ENCODE assay signal across 12 cellular contexts in genomic region chr10:117365612-117366011, GRCh38. TPM values are rescaled to one million over a fixed set of nuclear protein-coding genes. Genes with fewer than 3 reads are reported as not detected.
DNase-seq lines count a peak whose midpoint lies in the region; ATAC-seq, FAIRE-seq and TF ChIP-seq lines count a peak whose summit lies in the region.
"Had no signal": no experiment of that assay in that cellular context is flagged by ENCODE, and none has a peak within 500 bp of the region (broad histone marks: within the 10 kb centered on the region; RNA-seq: fewer than 3 reads in every experiment).

No MANE protein-coding gene starts in this region.

- no peak overlapping the region for H2AFZ ChIP-seq in GM23248
- H2AFZ ChIP-seq: neural progenitor cell had no signal

- H3K79me2 ChIP-seq in GM23248 (ENCODE audit: insufficient read depth), result peaks cover 99% of the 10 kb centered on the region

- peak overlapping the region in 4 of 5 donors; percentile 78 to 90 (median 81) for H3K27ac ChIP-seq in stomach
- no peak overlapping the region for H3K27ac ChIP-seq in GM23248
- H3K27ac ChIP-seq: heart right ventricle, neural progenitor cell, SK-N-MC had no signal

- H3K27me3 ChIP-seq in stomach (no peaks in the 10 kb centered on the region), GM23248 (replicated peaks; ENCODE audit: insufficient read depth) (no peaks in the 10 kb centered on the region)
- H3K27me3 ChIP-seq: heart right ventricle, neural progenitor cell had no signal

- no peak for TF ChIP-seq EP300 in stomach (IDR thresholded peaks at IDR 0.05)

- CTCF ChIA-PET in activated CD4-positive, alpha-beta T cell treated with anti-CD3 and anti-CD28 coated beads for 36 hours (lab: Charles Lee), result interaction anchor here (0.9 kb wide), 1 partner anchor 20 kb away, joined by 4 read pairs; no protein-coding TSS in a partner anchor

- H3K9me2 ChIP-seq in GM23248 (ENCODE audit: insufficient read depth), result no peaks in the 10 kb centered on the region

- H3K4me3 Mint-ChIP-seq in activated CD4-positive, alpha-beta T cell treated with anti-CD3 and anti-CD28 coated beads for 36 hours, result no peak overlapping the region
- H3K4me3 Mint-ChIP-seq: central memory CD8-positive, alpha-beta T cell; neural progenitor cell had no signal

- TF ChIP-seq CTCF in stomach (IDR thresholded peaks at IDR 0.05) (no peak), foreskin fibroblast (IDR thresholded peaks at IDR 0.05; ENCODE audit: low read depth, low read length) (no peak)

- no peaks in the 10 kb centered on the region for H3K9me3 Mint-ChIP-seq in activated CD4-positive, alpha-beta T cell treated with anti-CD3 and anti-CD28 coated beads for 36 hours (ENCODE audit: low read depth)
- H3K9me3 Mint-ChIP-seq: central memory CD8-positive, alpha-beta T cell; neural progenitor cell had no signal

- peak; percentile 69 for ATAC-seq in activated CD4-positive, alpha-beta T cell treated with anti-CD3 and anti-CD28 coated beads for 36 hours

- no peaks in the 10 kb centered on the region for H3K27me3 Mint-ChIP-seq in activated CD4-positive, alpha-beta T cell treated with anti-CD3 and anti-CD28 coated beads for 36 hours
- H3K27me3 Mint-ChIP-seq: central memory CD8-positive, alpha-beta T cell had no signal

- no peaks in the 10 kb centered on the region for H3K9me3 ChIP-seq in stomach
- H3K9me3 ChIP-seq in GM23248 (ENCODE audit: low read depth), result no peaks in the 10 kb centered on the region
- H3K9me3 ChIP-seq: heart right ventricle had no signal

- no peak for TF ChIP-seq POLR2A in stomach (IDR thresholded peaks at IDR 0.05)

- peaks cover 62% of the 10 kb centered on the region for H3K4me1 Mint-ChIP-seq in activated CD4-positive, alpha-beta T cell treated with anti-CD3 and anti-CD28 coated beads for 36 hours

- 13 to 34% (median 25%) methylated on average over 2 of the region's 2 CpGs for WGBS in stomach, 5 donors
- 57 to 60% methylated on average over 2 of the region's 2 CpGs for WGBS in GM23248 (ENCODE audit: low coverage in 1 of 2, low lambda C conversion rate in 2 of 2, missing lambda C conversion rate in 2 of 2), 2 experiments

- peaks cover 18% of the 10 kb centered on the region; the same call in 1 of the 2 replicates for H4K20me1 ChIP-seq in GM23248 (ENCODE audit: insufficient read depth)

- H3K36me3 ChIP-seq in stomach (no peaks in the 10 kb centered on the region), GM23248 (ENCODE audit: low read depth) (no peaks in the 10 kb centered on the region)
- H3K36me3 ChIP-seq: heart right ventricle, neural progenitor cell had no signal

- in situ Hi-C loops in GM23248 (cut with MboI), result no loop called here

- H3F3A ChIP-seq in GM23248 (ENCODE audit: insufficient read depth), result peaks cover 38% of the 10 kb centered on the region

- no peak overlapping the region for H3K4me3 ChIP-seq in stomach
- H3K4me3 ChIP-seq in GM23248, result no peak overlapping the region
- H3K4me3 ChIP-seq in foreskin fibroblast (ENCODE audit: low read depth in 1 of 2, low read length in 2 of 2), result no peak overlapping the region
- H3K4me3 ChIP-seq: heart right ventricle, neural progenitor cell, SK-N-MC had no signal

- H3K4me1 ChIP-seq in stomach (peaks cover 57 to 99% (median 80%) of the 10 kb centered on the region in 4 donors), GM23248 (ENCODE audit: insufficient read depth) (peaks cover 57% of the 10 kb centered on the region)
- H3K4me1 ChIP-seq: neural progenitor cell had no signal

- no peak overlapping the region for H3K27ac Mint-ChIP-seq in activated CD4-positive, alpha-beta T cell treated with anti-CD3 and anti-CD28 coated beads for 36 hours
- H3K27ac Mint-ChIP-seq: neural progenitor cell had no signal

- POLR2A ChIA-PET in activated CD4-positive, alpha-beta T cell treated with anti-CD3 and anti-CD28 coated beads for 36 hours (lab: Charles Lee), result interaction anchor here (1.1 kb wide), 1 partner anchor 9 kb away, joined by 5 read pairs; no protein-coding TSS in a partner anchor

- DNase-seq in activated CD4-positive, alpha-beta T cell treated with anti-CD3 and anti-CD28 coated beads for 36 hours, result no peak
- DNase-seq in activated CD4-positive, alpha-beta T cell treated with anti-CD3 and anti-CD28 coated beads for 4 hours, result no peak
- DNase-seq in LoVo (ENCODE audit: low spot score), result peak; percentile 87
- peak; percentile 71 for DNase-seq in stomach
- DNase-seq in GM23248, result no peak
- no peak for DNase-seq in foreskin fibroblast
- no peak for DNase-seq in activated naive CD4-positive, alpha-beta T cell (lab: John Stamatoyannopoulos, UW)
- DNase-seq: heart right ventricle had no signal

- intact Hi-C loops in activated CD4-positive, alpha-beta T cell treated with anti-CD3 and anti-CD28 coated beads for 36 hours (cut with DNase I, micrococcal nuclease), result no loop called here
- intact Hi-C loops in stomach (cut with DNase I; ENCODE audit: low total_unique reads), result no loop called here

- peak; percentile 79 for FAIRE-seq in endometrium (lab: Jason Lieb, UNC)

- peaks cover 12% of the 10 kb centered on the region for H3K36me3 Mint-ChIP-seq in activated CD4-positive, alpha-beta T cell treated with anti-CD3 and anti-CD28 coated beads for 36 hours (ENCODE audit: low read depth)

- H3K9ac ChIP-seq in GM23248, result no peak overlapping the region
- H3K9ac ChIP-seq: neural progenitor cell had no signal

- no peak overlapping the region for H3K4me2 ChIP-seq in GM23248 (ENCODE audit: unreplicated experiment)
- H3K4me2 ChIP-seq: neural progenitor cell had no signal

RNA-seq across cellular contexts. Expression of gene PDZD8, which starts 9.6 kb away (rescaled TPM):
- total RNA-seq in activated CD4-positive, alpha-beta T cell treated with anti-CD3 and anti-CD28 coated beads for 36 hours, result 10 to 100 TPM; 12.5 to 15.9 TPM
- total RNA-seq in stomach, result 10 to 100 TPM; 11.1 to 60.5 (median 40.4) TPM
- polyA plus RNA-seq in stomach, result 1 to 10 TPM; 3.5 to 5.5 (median 4.0) TPM
- total RNA-seq in GM23248 (2014; rRNA removed; shearing (Covaris generic)), result 19.7 and 20.1 TPM in 2 replicates
- polyA plus RNA-seq in GM23248 (2016; fragmentation: Nextera tagmentation; extraction: Ambion mirVana), result 13.8 and 14.4 TPM in 2 replicates

Comparison
In these comparisons a context has a peak if more than half of its experiments do, and no peak if none do; other contexts are left out.
1. DNase-seq: peak in LoVo (single experiment) and stomach (single experiment); none in activated CD4-positive, alpha-beta T cell treated with anti-CD3 and anti-CD28 coated beads for 36 hours (single experiment), activated CD4-positive, alpha-beta T cell treated with anti-CD3 and anti-CD28 coated beads for 4 hours (0 of 2), GM23248 (single experiment), foreskin fibroblast (0 of 2) and activated naive CD4-positive, alpha-beta T cell (0 of 4).